ENCODE assay signal across 12 cellular contexts in the genomic region with DNA sequence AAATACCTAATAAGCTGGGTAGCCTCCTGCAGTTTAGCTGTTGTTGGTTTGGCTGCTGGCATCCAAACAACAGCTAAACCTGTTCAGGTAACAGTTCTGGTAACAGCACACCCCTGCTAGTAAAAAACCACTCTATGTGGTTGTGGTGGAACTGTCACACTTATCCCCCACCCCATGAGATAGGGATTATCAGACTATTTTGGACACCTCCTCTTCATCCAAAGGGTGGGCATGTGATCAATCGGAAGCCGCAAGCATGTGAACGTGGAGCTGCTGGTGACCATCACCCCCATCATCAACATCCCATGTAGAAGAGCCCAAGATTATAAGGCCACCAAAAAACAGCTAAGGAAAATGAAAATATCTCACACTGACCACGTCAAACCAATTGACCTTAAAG. TPM values are rescaled to one million over a fixed set of nuclear protein-coding genes. Genes with fewer than 3 reads are reported as not detected.
A peak's percentile ranks its signal among the peaks of the same experiment; 100 is the strongest.
DNase-seq lines count a peak whose midpoint lies in the region; ATAC-seq and TF ChIP-seq lines count a peak whose summit lies in the region.
"Had no signal": no experiment of that assay in that cellular context is flagged by ENCODE, and none has a peak within 500 bp of the region (broad histone marks: within the 10 kb centered on the region; RNA-seq: fewer than 3 reads in every experiment).

No MANE protein-coding gene starts in this region.

- H3K9ac ChIP-seq in neural progenitor cell, result no peak overlapping the region

- no peak for ATAC-seq in activated CD4-positive, alpha-beta T cell treated with anti-CD3 and anti-CD28 coated beads for 36 hours
- ATAC-seq in activated naive CD8-positive, alpha-beta T cell treated with anti-CD3 and anti-CD28 coated beads, Interleukin-2, amount 50 U/mL, for 24 hours, result no peak
- no peak for ATAC-seq in Right ventricle myocardium superior (ENCODE audit: poor library complexity)
- ATAC-seq: effector memory CD8-positive, alpha-beta T cell had no signal

- DNase-seq in activated CD4-positive, alpha-beta T cell treated with anti-CD3 and anti-CD28 coated beads for 36 hours, result no peak
- no peak for DNase-seq in activated CD4-positive, alpha-beta T cell treated with anti-CD3 and anti-CD28 coated beads, Interleukin-2, amount 10 ng/mL, durations not matched to agents 7 days and 5 days
- DNase-seq in activated naive CD8-positive, alpha-beta T cell treated with anti-CD3 and anti-CD28 coated beads, Interleukin-2, amount 50 U/mL, for 24 hours, result no peak
- no peak for DNase-seq in neural progenitor cell (ENCODE audit: low spot score)
- no peak for DNase-seq in putamen (ENCODE audit: low spot score)
- no peak for DNase-seq in Right ventricle myocardium superior
- no peak for DNase-seq in GM19240 (ENCODE audit: insufficient read length, low spot score)
- DNase-seq: effector memory CD8-positive, alpha-beta T cell; NCI-H1092; NCI-H226; uterus had no signal

- H3K4me1 Mint-ChIP-seq in activated CD4-positive, alpha-beta T cell treated with anti-CD3 and anti-CD28 coated beads for 36 hours, result peaks cover 44% of the 10 kb centered on the region
- peaks cover 40% of the 10 kb centered on the region for H3K4me1 Mint-ChIP-seq in activated CD4-positive, alpha-beta T cell treated with anti-CD3 and anti-CD28 coated beads, Interleukin-2, amount 10 ng/mL, durations not matched to agents 7 days and 5 days
- H3K4me1 Mint-ChIP-seq in IgD-negative memory B cell, result peaks cover 41 to 47% (median 43%) of the 10 kb centered on the region in 3 donors
- H3K4me1 Mint-ChIP-seq in activated naive CD8-positive, alpha-beta T cell treated with anti-CD3 and anti-CD28 coated beads, Interleukin-2, amount 50 U/mL, for 24 hours, result peaks cover 56% of the 10 kb centered on the region
- H3K4me1 Mint-ChIP-seq in neural progenitor cell, result peaks cover 22% of the 10 kb centered on the region

- H3F3A ChIP-seq in neural progenitor cell (ENCODE audit: low read depth), result no peaks in the 10 kb centered on the region

- peak overlapping the region; percentile 91 for H3K4me3 Mint-ChIP-seq in activated CD4-positive, alpha-beta T cell treated with anti-CD3 and anti-CD28 coated beads for 36 hours
- no peak overlapping the region for H3K4me3 Mint-ChIP-seq in activated CD4-positive, alpha-beta T cell treated with anti-CD3 and anti-CD28 coated beads, Interleukin-2, amount 10 ng/mL, durations not matched to agents 7 days and 5 days
- H3K4me3 Mint-ChIP-seq in IgD-negative memory B cell, result peak overlapping the region in 3 of 4 donors; percentile 52 to 99 (median 87)
- peak overlapping the region; percentile 93 for H3K4me3 Mint-ChIP-seq in activated naive CD8-positive, alpha-beta T cell treated with anti-CD3 and anti-CD28 coated beads, Interleukin-2, amount 50 U/mL, for 24 hours
- H3K4me3 Mint-ChIP-seq in neural progenitor cell, result peak overlapping the region; percentile 59

- no peak overlapping the region for H2AFZ ChIP-seq in neural progenitor cell (replicated peaks)

- CTCF ChIA-PET in activated CD4-positive, alpha-beta T cell treated with anti-CD3 and anti-CD28 coated beads for 36 hours (lab: Charles Lee), result interaction anchor here (0.8 to 4.5 kb wide), 5 partner anchors 14 to 244 kb away, joined by 3 to 26 read pairs (median 4); no protein-coding TSS in a partner anchor
- CTCF ChIA-PET in activated CD4-positive, alpha-beta T cell treated with anti-CD3 and anti-CD28 coated beads, Interleukin-2, amount 10 ng/mL, durations not matched to agents 7 days and 5 days (lab: Charles Lee), result interaction anchor here (0.6 to 1.3 kb wide), 3 partner anchors 13 to 244 kb away, joined by 4 to 6 read pairs (median 5); no protein-coding TSS in a partner anchor

- peaks cover 31% of the 10 kb centered on the region for H3K36me3 Mint-ChIP-seq in activated CD4-positive, alpha-beta T cell treated with anti-CD3 and anti-CD28 coated beads for 36 hours (ENCODE audit: low read depth)
- H3K36me3 Mint-ChIP-seq in activated CD4-positive, alpha-beta T cell treated with anti-CD3 and anti-CD28 coated beads, Interleukin-2, amount 10 ng/mL, durations not matched to agents 7 days and 5 days (ENCODE audit: low read depth), result peaks cover 13% of the 10 kb centered on the region
- peaks cover 2% of the 10 kb centered on the region for H3K36me3 Mint-ChIP-seq in IgD-negative memory B cell
- peaks cover 46% of the 10 kb centered on the region for H3K36me3 Mint-ChIP-seq in activated naive CD8-positive, alpha-beta T cell treated with anti-CD3 and anti-CD28 coated beads, Interleukin-2, amount 50 U/mL, for 24 hours (ENCODE audit: low read depth)
- H3K36me3 Mint-ChIP-seq in neural progenitor cell, result peaks cover 5% of the 10 kb centered on the region

- H3K27ac ChIP-seq in neural progenitor cell, result no peak overlapping the region
- H3K27ac ChIP-seq: uterus had no signal

- no peak overlapping the region for H3K27ac Mint-ChIP-seq in activated CD4-positive, alpha-beta T cell treated with anti-CD3 and anti-CD28 coated beads for 36 hours
- H3K27ac Mint-ChIP-seq in activated CD4-positive, alpha-beta T cell treated with anti-CD3 and anti-CD28 coated beads, Interleukin-2, amount 10 ng/mL, durations not matched to agents 7 days and 5 days, result no peak overlapping the region
- peak overlapping the region in 2 of 3 donors; percentile 68 to 77 for H3K27ac Mint-ChIP-seq in IgD-negative memory B cell
- H3K27ac Mint-ChIP-seq in activated naive CD8-positive, alpha-beta T cell treated with anti-CD3 and anti-CD28 coated beads, Interleukin-2, amount 50 U/mL, for 24 hours, result no peak overlapping the region
- no peak overlapping the region for H3K27ac Mint-ChIP-seq in neural progenitor cell

- no peaks in the 10 kb centered on the region for H3K9me3 Mint-ChIP-seq in activated CD4-positive, alpha-beta T cell treated with anti-CD3 and anti-CD28 coated beads for 36 hours (ENCODE audit: low read depth)
- no peaks in the 10 kb centered on the region for H3K9me3 Mint-ChIP-seq in activated CD4-positive, alpha-beta T cell treated with anti-CD3 and anti-CD28 coated beads, Interleukin-2, amount 10 ng/mL, durations not matched to agents 7 days and 5 days
- H3K9me3 Mint-ChIP-seq in IgD-negative memory B cell (no peaks in the 10 kb centered on the region), neural progenitor cell (no peaks in the 10 kb centered on the region)
- H3K9me3 Mint-ChIP-seq in activated naive CD8-positive, alpha-beta T cell treated with anti-CD3 and anti-CD28 coated beads, Interleukin-2, amount 50 U/mL, for 24 hours, result no peaks in the 10 kb centered on the region
- H3K9me3 Mint-ChIP-seq: effector memory CD8-positive, alpha-beta T cell had no signal

- no peaks in the 10 kb centered on the region for H3K27me3 ChIP-seq in neural progenitor cell
- H3K27me3 ChIP-seq: uterus had no signal

- H3K36me3 ChIP-seq in neural progenitor cell, result no peaks in the 10 kb centered on the region
- H3K36me3 ChIP-seq: uterus had no signal

- intact Hi-C loops in activated CD4-positive, alpha-beta T cell treated with anti-CD3 and anti-CD28 coated beads for 36 hours (cut with DNase I, micrococcal nuclease), result loop anchor here in 1 of 2 experiments (5.0 kb wide), 2 partner anchors 186 to 319 kb away; no protein-coding TSS in a partner anchor
- intact Hi-C loops in Right ventricle myocardium superior (cut with DNase I), result no loop called here

- peak overlapping the region; percentile 95 for H3K4me2 ChIP-seq in neural progenitor cell

- peaks cover 7% of the 10 kb centered on the region for H3K4me1 ChIP-seq in neural progenitor cell

- H4K20me1 ChIP-seq in neural progenitor cell (ENCODE audit: low read depth), result peaks cover 36% of the 10 kb centered on the region

- no peak overlapping the region for H3K4me3 ChIP-seq in neural progenitor cell
- H3K4me3 ChIP-seq: uterus had no signal

- no peak for TF ChIP-seq CTCF in neural progenitor cell (IDR thresholded peaks at IDR 0.05)

- POLR2A ChIA-PET in activated CD4-positive, alpha-beta T cell treated with anti-CD3 and anti-CD28 coated beads for 36 hours (lab: Charles Lee), result no interaction called here
- POLR2A ChIA-PET in activated CD4-positive, alpha-beta T cell treated with anti-CD3 and anti-CD28 coated beads, Interleukin-2, amount 10 ng/mL, durations not matched to agents 7 days and 5 days (lab: Charles Lee), result no interaction called here

- H3K9me3 ChIP-seq in neural progenitor cell (ENCODE audit: low read depth), result no peaks in the 10 kb centered on the region
- H3K9me3 ChIP-seq: uterus had no signal

- H3K79me2 ChIP-seq in neural progenitor cell (ENCODE audit: low read depth), result peaks cover 80% of the 10 kb centered on the region

- H3K27me3 Mint-ChIP-seq in activated CD4-positive, alpha-beta T cell treated with anti-CD3 and anti-CD28 coated beads for 36 hours, result no peaks in the 10 kb centered on the region
- H3K27me3 Mint-ChIP-seq in activated CD4-positive, alpha-beta T cell treated with anti-CD3 and anti-CD28 coated beads, Interleukin-2, amount 10 ng/mL, durations not matched to agents 7 days and 5 days, result no peaks in the 10 kb centered on the region
- no peaks in the 10 kb centered on the region for H3K27me3 Mint-ChIP-seq in IgD-negative memory B cell
- H3K27me3 Mint-ChIP-seq in activated naive CD8-positive, alpha-beta T cell treated with anti-CD3 and anti-CD28 coated beads, Interleukin-2, amount 50 U/mL, for 24 hours, result no peaks in the 10 kb centered on the region
- no peaks in the 10 kb centered on the region for H3K27me3 Mint-ChIP-seq in neural progenitor cell (ENCODE audit: insufficient read depth, low read depth)
- H3K27me3 Mint-ChIP-seq: effector memory CD8-positive, alpha-beta T cell had no signal

RNA-seq across cellular contexts. Expression of gene MTPAP, which starts 2.5 kb away (rescaled TPM):
- total RNA-seq in activated CD4-positive, alpha-beta T cell treated with anti-CD3 and anti-CD28 coated beads for 36 hours, result 10 to 100 TPM; 38.1 to 39.6 TPM
- 10 to 100 TPM; 25.9 to 26.8 TPM for total RNA-seq in activated CD4-positive, alpha-beta T cell treated with anti-CD3 and anti-CD28 coated beads, Interleukin-2, amount 10 ng/mL, durations not matched to agents 7 days and 5 days
- polyA plus RNA-seq in IgD-negative memory B cell, result 7.5 TPM
- 24.7 and 48.4 TPM in 2 replicates for total RNA-seq in neural progenitor cell (ENCODE audit: low replicate concordance)
- 18.2 TPM for total RNA-seq in Right ventricle myocardium superior

Comparison
In these comparisons a context has a peak if more than half of its experiments do, and no peak if none do; other contexts are left out.
1. H3K27ac Mint-ChIP-seq: peak in IgD-negative memory B cell (2 of 3); none in activated CD4-positive, alpha-beta T cell treated with anti-CD3 and anti-CD28 coated beads for 36 hours (single experiment), activated CD4-positive, alpha-beta T cell treated with anti-CD3 and anti-CD28 coated beads, Interleukin-2, amount 10 ng/mL, durations not matched to agents 7 days and 5 days (single experiment), activated naive CD8-positive, alpha-beta T cell treated with anti-CD3 and anti-CD28 coated beads, Interleukin-2, amount 50 U/mL, for 24 hours (single experiment) and neural progenitor cell (single experiment).